1 cellular context compared by ENCODE assay signal in genomic region chr15:71725215-71725955, GRCh38.
TF ChIP-seq lines count a peak whose summit lies in the region.

No MANE protein-coding gene starts in this region.

TF ChIP-seq in endothelial cell of umbilical vein, 7 proteins besides CTCF, POLR2A, EP300 and RAD21:
- no peak for TF ChIP-seq MYC (IDR thresholded peaks at IDR 0.05; ENCODE audit: low read depth, low read length)
- no peak for TF ChIP-seq JUN (IDR thresholded peaks at IDR 0.05; ENCODE audit: borderline replicate concordance, insufficient read depth, insufficient read length, low read depth)
- TF ChIP-seq FOS (IDR thresholded peaks at IDR 0.05; ENCODE audit: borderline replicate concordance, insufficient read depth, low read length) = no peak
